13 cellular contexts compared by ENCODE assay signal in the genomic region with DNA sequence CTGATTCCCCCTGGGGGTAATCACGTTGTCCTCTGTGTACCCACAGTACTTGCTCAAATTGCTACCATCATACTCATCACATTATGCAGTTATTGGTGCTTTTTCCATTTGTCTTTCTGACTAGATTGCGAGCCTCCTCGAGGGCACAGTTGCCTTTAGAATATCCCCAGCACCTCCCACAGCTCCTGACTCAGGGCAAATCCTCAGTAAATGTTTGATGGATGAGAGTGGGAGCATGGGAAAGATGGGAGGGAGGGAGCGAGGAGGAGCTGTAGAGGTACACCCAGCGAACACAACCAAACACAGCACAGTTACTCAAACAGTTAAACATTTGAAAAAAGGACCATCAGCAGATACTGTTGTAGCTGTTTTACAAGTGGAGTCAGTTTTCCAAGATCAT. TPM values are rescaled to one million over a fixed set of nuclear protein-coding genes. Genes with fewer than 3 reads are reported as not detected.
"Had no signal": no experiment of that assay in that cellular context is flagged by ENCODE, and none has a peak within 500 bp of the region (broad histone marks: within the 10 kb centered on the region; RNA-seq: fewer than 3 reads in every experiment).

No MANE protein-coding gene starts in this region.

- H3K36me3 ChIP-seq: gastrocnemius medialis, thoracic aorta had no signal

- H3K27me3 ChIP-seq: gastrocnemius medialis had no signal

- H3K4me3 ChIP-seq: gastrocnemius medialis, psoas muscle, thoracic aorta had no signal

- H3K9me3 ChIP-seq: gastrocnemius medialis, psoas muscle, thoracic aorta had no signal

- H3K4me3 Mint-ChIP-seq: activated CD4-positive, alpha-beta memory T cell treated with anti-CD3 and anti-CD28 coated beads, Interleukin-2, amount 10 ng/mL, durations not matched to agents 7 days and 5 days; activated naive CD8-positive, alpha-beta T cell treated with anti-CD3 and anti-CD28 coated beads, Interleukin-2, amount 50 U/mL, for 24 hours; activated T-cell treated with anti-CD3 and anti-CD28 coated beads, Interleukin-2, amount 50 U/mL, for 72 hours; stimulated activated naive CD8-positive, alpha-beta T cell treated with anti-CD3 and anti-CD28 coated beads, Interleukin-15, amount 100 ng/mL, for 72 hours had no signal

- H3K4me1 ChIP-seq: gastrocnemius medialis, psoas muscle had no signal

- ATAC-seq: activated naive CD8-positive, alpha-beta T cell treated with anti-CD3 and anti-CD28 coated beads, Interleukin-2, amount 50 U/mL, for 24 hours; activated T-cell treated with anti-CD3 and anti-CD28 coated beads, Interleukin-2, amount 50 U/mL, for 72 hours; gastrocnemius medialis; psoas muscle; stimulated activated naive CD8-positive, alpha-beta T cell treated with anti-CD3 and anti-CD28 coated beads, Interleukin-15, amount 100 ng/mL, for 72 hours had no signal

- DNase-seq: activated CD4-positive, alpha-beta memory T cell treated with anti-CD3 and anti-CD28 coated beads, Interleukin-2, amount 10 ng/mL, durations not matched to agents 7 days and 5 days; activated CD4-positive, alpha-beta T cell treated with anti-CD3 and anti-CD28 coated beads for 1 hour; activated naive CD4-positive, alpha-beta T cell; activated naive CD8-positive, alpha-beta T cell treated with anti-CD3 and anti-CD28 coated beads, Interleukin-2, amount 50 U/mL, for 24 hours; activated T-cell treated with anti-CD3 and anti-CD28 coated beads, Interleukin-2, amount 50 U/mL, for 72 hours; gastrocnemius medialis; kidney; psoas muscle; stimulated activated CD4-positive, alpha-beta T cell treated with anti-CD3 and anti-CD28 coated beads, Interleukin-2, amount 100 ng/mL, for 48 hours; stimulated activated naive CD8-positive, alpha-beta T cell treated with anti-CD3 and anti-CD28 coated beads, Interleukin-15, amount 100 ng/mL, for 72 hours; T1000 had no signal

- H3K27me3 Mint-ChIP-seq: activated CD4-positive, alpha-beta memory T cell treated with anti-CD3 and anti-CD28 coated beads, Interleukin-2, amount 10 ng/mL, durations not matched to agents 7 days and 5 days; activated naive CD8-positive, alpha-beta T cell treated with anti-CD3 and anti-CD28 coated beads, Interleukin-2, amount 50 U/mL, for 24 hours; stimulated activated naive CD8-positive, alpha-beta T cell treated with anti-CD3 and anti-CD28 coated beads, Interleukin-15, amount 100 ng/mL, for 72 hours had no signal

- H3K9me3 Mint-ChIP-seq: activated CD4-positive, alpha-beta memory T cell treated with anti-CD3 and anti-CD28 coated beads, Interleukin-2, amount 10 ng/mL, durations not matched to agents 7 days and 5 days; activated naive CD8-positive, alpha-beta T cell treated with anti-CD3 and anti-CD28 coated beads, Interleukin-2, amount 50 U/mL, for 24 hours; activated T-cell treated with anti-CD3 and anti-CD28 coated beads, Interleukin-2, amount 50 U/mL, for 72 hours; stimulated activated naive CD8-positive, alpha-beta T cell treated with anti-CD3 and anti-CD28 coated beads, Interleukin-15, amount 100 ng/mL, for 72 hours had no signal

- H3K27ac ChIP-seq: gastrocnemius medialis, psoas muscle, thoracic aorta had no signal

- H3K27ac Mint-ChIP-seq: activated CD4-positive, alpha-beta memory T cell treated with anti-CD3 and anti-CD28 coated beads, Interleukin-2, amount 10 ng/mL, durations not matched to agents 7 days and 5 days; activated naive CD8-positive, alpha-beta T cell treated with anti-CD3 and anti-CD28 coated beads, Interleukin-2, amount 50 U/mL, for 24 hours; activated T-cell treated with anti-CD3 and anti-CD28 coated beads, Interleukin-2, amount 50 U/mL, for 72 hours had no signal

RNA-seq across cellular contexts. Expression of a gene that starts 27.9 kb away (rescaled TPM):
- total RNA-seq: astrocyte had no signal
